ENCODE assay signal across 19 cellular contexts in the genomic region with DNA sequence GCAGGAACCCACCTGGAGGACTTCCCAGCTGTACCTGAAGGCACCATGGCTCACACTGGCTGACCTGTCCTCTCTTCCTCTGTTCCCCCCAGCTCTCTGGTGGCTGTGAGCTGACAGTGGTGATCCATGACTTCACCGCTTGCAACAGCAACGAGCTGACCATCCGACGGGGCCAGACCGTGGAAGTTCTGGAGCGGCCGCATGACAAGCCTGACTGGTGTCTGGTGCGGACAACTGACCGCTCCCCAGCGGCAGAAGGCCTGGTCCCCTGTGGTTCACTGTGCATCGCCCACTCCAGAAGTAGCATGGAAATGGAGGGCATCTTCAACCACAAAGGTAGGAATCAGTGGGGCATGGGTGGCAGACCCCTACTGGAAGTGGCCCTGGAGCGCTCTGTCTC.
DNase-seq lines count a peak whose midpoint lies in the region; ATAC-seq, FAIRE-seq and TF ChIP-seq lines count a peak whose summit lies in the region.
"Had no signal": no experiment of that assay in that cellular context is flagged by ENCODE, and none has a peak within 500 bp of the region (broad histone marks: within the 10 kb centered on the region; RNA-seq: fewer than 3 reads in every experiment).

No MANE protein-coding gene starts in this region.

- H3K14ac ChIP-seq in mesenchymal stem cell (ENCODE audit: low read length in 2 of 2): no peak overlapping the region

- H3K79me1 ChIP-seq in mesenchymal stem cell (replicated peaks; ENCODE audit: low read length, poor library complexity, severe bottlenecking): peaks cover 5% of the 10 kb centered on the region

- no peak overlapping the region for H4K91ac ChIP-seq in mesenchymal stem cell (ENCODE audit: low read length)

- BruUV-seq in GM12878 (replicated peaks; lab: Mats Ljungman, UMichigan) (no TSS peak), HepG2 (replicated peaks; lab: Mats Ljungman, UMichigan) (no TSS peak)

- H2AFZ ChIP-seq in GM12878 (ENCODE audit: control insufficient read depth, low read depth, low read length) (no peak overlapping the region), mesenchymal stem cell (ENCODE audit: low read depth, low read length) (no peak overlapping the region), HepG2 (ENCODE audit: low read length) (no peak overlapping the region)

- TF ChIP-seq CTCF in HFFc6 (IDR thresholded peaks at IDR 0.05) (no peak), GM12878 (IDR thresholded peaks at IDR 0.05 in 2 of 3, conservative IDR thresholded peaks at IDR 0.05 in 1 of 3; ENCODE audit: control insufficient read depth in 2 of 3, extremely low read depth in 1 of 3, insufficient read depth in 1 of 3, low read depth in 3 of 3, low read length in 3 of 3) (no peak), tibial nerve (IDR thresholded peaks at IDR 0.05) (no peak), HepG2 (CRISPR knock-in tag; IDR thresholded peaks at IDR 0.05) (no peak)

- CTCF ChIA-PET in GM12878 (lab: Yijun Ruan, JAX): no interaction called here
- CTCF ChIA-PET in HepG2 (lab: Yijun Ruan, JAX; ENCODE audit: low intra/inter-chr PET ratio, low total read pairs): no interaction called here

- H3K27me3 ChIP-seq in GM12878 (replicated peaks in 1 of 2; ENCODE audit: control insufficient read depth in 2 of 2, insufficient read depth in 2 of 2, low read length in 1 of 2): no peaks in the 10 kb centered on the region
- no peaks in the 10 kb centered on the region for H3K27me3 ChIP-seq in mesenchymal stem cell (ENCODE audit: control insufficient read depth in 1 of 2, insufficient read depth in 1 of 2, low read length in 2 of 2)
- H3K27me3 ChIP-seq in tibial nerve: no peaks in the 10 kb centered on the region
- no peaks in the 10 kb centered on the region for H3K27me3 ChIP-seq in HepG2 (ENCODE audit: control insufficient read depth in 1 of 2, insufficient read depth in 2 of 2, low read length in 2 of 2)
- H3K27me3 ChIP-seq: MG63 had no signal

- in situ Hi-C loops in GM12878 (cut with MboI): no loop called here
- in situ Hi-C loops in HepG2 (cut with HindIII; ENCODE audit: extremely low pct_ligation_motif_present, low pct_unique_long_range_greater_than_20kb): no loop called here
- in situ Hi-C loops in KBM-7 (cut with MboI; ENCODE audit: low pct_unique_long_range_greater_than_20kb, low sequenced_read_pairs): no loop called here

- H3K36me3 ChIP-seq in GM12878 (ENCODE audit: control insufficient read depth in 2 of 2, insufficient read depth in 2 of 2, low read length in 1 of 2) (peaks cover 25 to 37% of the 10 kb centered on the region in 2 experiments), mesenchymal stem cell (ENCODE audit: control insufficient read depth in 1 of 2, insufficient read depth in 2 of 2, low read depth in 1 of 2, low read length in 2 of 2) (peaks cover 50 to 65% of the 10 kb centered on the region in 2 experiments), tibial nerve (peaks cover 0 to 70% (median 0%) of the 10 kb centered on the region in 3 donors), HepG2 (replicated peaks in 1 of 2; ENCODE audit: control insufficient read depth in 1 of 2, insufficient read depth in 2 of 2, low read length in 2 of 2) (peaks cover 23 to 63% of the 10 kb centered on the region in 2 experiments; a peak in 4 of 5 replicates)

- H3K27me3 Mint-ChIP-seq in HFFc6 (ENCODE audit: insufficient read depth): peaks cover 40% of the 10 kb centered on the region

- DNase-seq in HFFc6 (no peak), GM12878 (ENCODE audit: low read depth, low spot score) (no peak), mesenchymal stem cell (no peak), tibial nerve (ENCODE audit: low spot score in 2 of 2) (no peak), NCI-H526 treated with DMSO at 0.1 percent for 48 hours (lab: John Stamatoyannopoulos, UW) (no peak), HepG2 (ENCODE audit: low spot score) (no peak), KBM-7 (no peak)
- DNase-seq: CD8-positive, alpha-beta memory T cell; GOT3; NCI-H1436; NCI-H2029; NCI-H2227 treated with DMSO at 0.1 percent for 48 hours; NCI-H510A; NCI-H748 treated with DMSO at 0.1 percent for 48 hours; T-helper 1 cell had no signal

- H4K20me1 ChIP-seq in GM12878 (ENCODE audit: control insufficient read depth, insufficient read depth): no peaks in the 10 kb centered on the region
- no peaks in the 10 kb centered on the region for H4K20me1 ChIP-seq in HepG2 (ENCODE audit: insufficient read depth, low read length)

- peak overlapping the region; percentile 90 for H3K27ac Mint-ChIP-seq in HFFc6

- 100% methylated on average over 12 of the region's 12 CpGs for WGBS in GM12878 (ENCODE audit: insufficient coverage, insufficient replicate concordance, low lambda C conversion rate, missing lambda C conversion rate)
- 98% methylated on average over 12 of the region's 12 CpGs for WGBS in mesenchymal stem cell
- 98 to 99% methylated on average over 10 to 11 of the region's 12 CpGs for WGBS in tibial nerve, 2 donors
- 98% methylated on average over 12 of the region's 12 CpGs for WGBS in HepG2 (ENCODE audit: low lambda C conversion rate)

- ATAC-seq in GM12878: no peak
- ATAC-seq in HepG2: no peak

- H3K4me3 ChIP-seq in GM12878: no peak overlapping the region
- no peak overlapping the region for H3K4me3 ChIP-seq in mesenchymal stem cell (ENCODE audit: insufficient read depth in 1 of 2, low read depth in 1 of 2, low read length in 2 of 2)
- no peak overlapping the region for H3K4me3 ChIP-seq in tibial nerve
- H3K4me3 ChIP-seq in HepG2 (replicated peaks in 1 of 3; ENCODE audit: insufficient read depth in 1 of 3, low read depth in 2 of 3, low read length in 3 of 3): no peak overlapping the region
- H3K4me3 ChIP-seq: MG63 had no signal

- no peak for TF ChIP-seq RAD21 in GM12878 (IDR thresholded peaks at IDR 0.05; ENCODE audit: insufficient read depth, low read depth, low read length)
- no peak for TF ChIP-seq RAD21 in HepG2 (CRISPR knock-in tag; IDR thresholded peaks at IDR 0.05)

- no peak overlapping the region for H3K4me3 Mint-ChIP-seq in HFFc6
- H3K4me3 Mint-ChIP-seq: CD8-positive, alpha-beta memory T cell had no signal

- H3K27ac ChIP-seq in GM12878 (ENCODE audit: control insufficient read depth, insufficient read depth) (no peak overlapping the region), mesenchymal stem cell (ENCODE audit: low read length, poor library complexity, severe bottlenecking) (peak overlapping the region; percentile 70), tibial nerve (no peak overlapping the region), HepG2 (ENCODE audit: extremely low read length, insufficient read depth, low read length) (no peak overlapping the region)
- H3K27ac ChIP-seq: C4-2B had no signal

- TF ChIP-seq EP300 in GM12878 (IDR thresholded peaks at IDR 0.05; ENCODE audit: borderline replicate concordance in 1 of 2, control insufficient read depth in 1 of 2, low read depth in 2 of 2, low read length in 2 of 2): no peak
- TF ChIP-seq EP300 in tibial nerve (IDR thresholded peaks at IDR 0.05): no peak
- TF ChIP-seq EP300 in HepG2 (IDR thresholded peaks at IDR 0.05; ENCODE audit: low read depth in 2 of 2, low read length in 2 of 2): no peak
- TF ChIP-seq EP300 in HepG2 (CRISPR knock-in tag; IDR thresholded peaks at IDR 0.05; ENCODE audit: borderline replicate concordance): no peak

- no peak overlapping the region for H3K23ac ChIP-seq in mesenchymal stem cell (ENCODE audit: low read length in 2 of 2)

- H3K9me3 Mint-ChIP-seq in HFFc6: no peaks in the 10 kb centered on the region; the same call in 1 of the 2 replicates
- H3K9me3 Mint-ChIP-seq: CD8-positive, alpha-beta memory T cell had no signal

- H3K4me2 ChIP-seq in GM12878 (ENCODE audit: control insufficient read depth, insufficient read depth) (no peak overlapping the region), mesenchymal stem cell (ENCODE audit: low read length, poor library complexity, severe bottlenecking) (no peak overlapping the region), HepG2 (ENCODE audit: low read depth, low read length) (no peak overlapping the region)

- no peak overlapping the region for H2BK120ac ChIP-seq in mesenchymal stem cell (ENCODE audit: low read depth, low read length)

- no peaks in the 10 kb centered on the region for H3K9me3 ChIP-seq in GM12878 (replicated peaks; ENCODE audit: control insufficient read depth, insufficient read depth, low read length)
- no peaks in the 10 kb centered on the region for H3K9me3 ChIP-seq in mesenchymal stem cell (ENCODE audit: control insufficient read depth, low read length)
- H3K9me3 ChIP-seq in tibial nerve: no peaks in the 10 kb centered on the region
- no peaks in the 10 kb centered on the region for H3K9me3 ChIP-seq in HepG2 (ENCODE audit: low read length)
- H3K9me3 ChIP-seq: MG63 had no signal

- peaks cover 79% of the 10 kb centered on the region for H3K4me1 Mint-ChIP-seq in HFFc6 (ENCODE audit: low read depth)

- FAIRE-seq in GM12878 (lab: Jason Lieb, UNC) (no peak), HepG2 (lab: Jason Lieb, UNC) (no peak)
- FAIRE-seq: G401.6, GM18507 had no signal

- H3K9ac ChIP-seq in GM12878 (ENCODE audit: control insufficient read depth, insufficient read depth, low read length): no peak overlapping the region
- no peak overlapping the region for H3K9ac ChIP-seq in mesenchymal stem cell (ENCODE audit: low read length)
- no peak overlapping the region for H3K9ac ChIP-seq in HepG2 (ENCODE audit: insufficient read depth, low read depth, low read length)

- H2AK5ac ChIP-seq in mesenchymal stem cell (ENCODE audit: low read length, severe bottlenecking): peak overlapping the region; percentile 10

- intact Hi-C loops in GM12878 (cut with micrococcal nuclease; ENCODE audit: unreplicated experiment) (no loop called here), HepG2 (cut with micrococcal nuclease; ENCODE audit: unreplicated experiment) (no loop called here)

- peak overlapping the region in 1 of 2 experiments; percentile 29 for H2BK12ac ChIP-seq in mesenchymal stem cell (ENCODE audit: low read length in 2 of 2)

- H3K79me2 ChIP-seq in GM12878 (ENCODE audit: control insufficient read depth, insufficient read depth, low read length) (no peaks in the 10 kb centered on the region), HepG2 (ENCODE audit: insufficient read depth, low read length) (no peaks in the 10 kb centered on the region)

- H3K36me3 Mint-ChIP-seq in HFFc6 (ENCODE audit: low read depth): peaks cover 70% of the 10 kb centered on the region

- SMC1A ChIA-PET in GM12878 (lab: Charles Lee; ENCODE audit: uncharacterized antibody, unreplicated experiment): interaction anchor here (1.2 kb wide), 1 partner anchor 11 kb away, joined by 3 read pairs; no protein-coding TSS in a partner anchor

- H3K18ac ChIP-seq in mesenchymal stem cell (ENCODE audit: low read depth in 1 of 2, low read length in 2 of 2): peak overlapping the region in 1 of 2 experiments; percentile 37

- POLR2A ChIA-PET in GM12878 (lab: Charles Lee): no interaction called here
- POLR2A ChIA-PET in HepG2 (lab: Yijun Ruan, JAX): no interaction called here

- H3K4ac ChIP-seq in mesenchymal stem cell (ENCODE audit: low read depth in 1 of 2, low read length in 2 of 2): no peak overlapping the region

- RAD21 ChIA-PET in GM12878 (lab: Charles Lee; ENCODE audit: unreplicated experiment): no interaction called here

- H2BK15ac ChIP-seq in mesenchymal stem cell (ENCODE audit: low read depth, poor library complexity, severe bottlenecking): no peak overlapping the region

- H2BK5ac ChIP-seq in mesenchymal stem cell (ENCODE audit: low read depth, low read length, poor library complexity, severe bottlenecking): no peak overlapping the region

- TF ChIP-seq POLR2A in GM12878 (IDR thresholded peaks at IDR 0.05; ENCODE audit: low read depth, low read length) (peak; percentile 13; the same call in 1 of the 2 replicates), tibial nerve (IDR thresholded peaks at IDR 0.05) (no peak), HepG2 (IDR thresholded peaks at IDR 0.05; ENCODE audit: insufficient read depth in 1 of 2, low read depth in 2 of 2, low read length in 2 of 2) (no peak)

- H3K4me1 ChIP-seq in GM12878 (ENCODE audit: control insufficient read depth, insufficient read depth, low read length) (peaks cover 29% of the 10 kb centered on the region), mesenchymal stem cell (ENCODE audit: control insufficient read depth, insufficient read depth, low read depth, low read length) (peaks cover 44% of the 10 kb centered on the region), tibial nerve (peaks cover 0 to 15% (median 0%) of the 10 kb centered on the region in 4 donors), HepG2 (ENCODE audit: insufficient read depth, low read length) (no peaks in the 10 kb centered on the region)

- H4K8ac ChIP-seq in mesenchymal stem cell (ENCODE audit: low read length): no peak overlapping the region
